ENCODE assay signal across 8 cellular contexts in genomic region chr6:132830236-132830799, GRCh38. TPM values are rescaled to one million over a fixed set of nuclear protein-coding genes. Genes with fewer than 3 reads are reported as not detected.
DNase-seq lines count a peak whose midpoint lies in the region; ATAC-seq and TF ChIP-seq lines count a peak whose summit lies in the region.

No MANE protein-coding gene starts in this region.

- H3K27me3 ChIP-seq in OCI-LY3 (ENCODE audit: low read depth, low read length) (no peaks in the 10 kb centered on the region), fibroblast of lung (ENCODE audit: control insufficient read depth, insufficient read depth, low read length) (no peaks in the 10 kb centered on the region), thyroid gland (no peaks in the 10 kb centered on the region), esophagus squamous epithelium (no peaks in the 10 kb centered on the region)

- H3K27ac Mint-ChIP-seq in T-helper 17 cell = no peak overlapping the region

- H4K20me1 ChIP-seq in OCI-LY3 (ENCODE audit: insufficient read depth, low read length) = no peaks in the 10 kb centered on the region
- no peaks in the 10 kb centered on the region for H4K20me1 ChIP-seq in fibroblast of lung (ENCODE audit: control insufficient read depth, extremely low read depth, insufficient read depth, low read length)

- no peaks in the 10 kb centered on the region for H3K79me2 ChIP-seq in OCI-LY3 (ENCODE audit: low read length)
- H3K79me2 ChIP-seq in fibroblast of lung (ENCODE audit: control insufficient read depth, insufficient read depth, low read length) = no peaks in the 10 kb centered on the region

- H3K4me3 ChIP-seq in AG10803 (ENCODE audit: low read length) = no peak overlapping the region
- no peak overlapping the region for H3K4me3 ChIP-seq in OCI-LY3 (ENCODE audit: low read length)
- H3K4me3 ChIP-seq in fibroblast of lung (replicated peaks in 1 of 4; ENCODE audit: control extremely low read depth in 1 of 4, insufficient read depth in 1 of 4, low read depth in 3 of 4, low read length in 4 of 4) = no peak overlapping the region
- H3K4me3 ChIP-seq in thyroid gland (replicated peaks in 1 of 3) = no peak overlapping the region
- no peak overlapping the region for H3K4me3 ChIP-seq in esophagus squamous epithelium

- H3K9me3 ChIP-seq in OCI-LY3 (ENCODE audit: insufficient read depth, low read length) = no peaks in the 10 kb centered on the region
- no peaks in the 10 kb centered on the region for H3K9me3 ChIP-seq in fibroblast of lung (ENCODE audit: control insufficient read depth, insufficient read depth, low read depth, low read length)
- no peaks in the 10 kb centered on the region for H3K9me3 ChIP-seq in thyroid gland
- no peaks in the 10 kb centered on the region for H3K9me3 ChIP-seq in T-helper 17 cell (ENCODE audit: control insufficient read depth, low read length, poor library complexity, severe bottlenecking)
- no peaks in the 10 kb centered on the region for H3K9me3 ChIP-seq in esophagus squamous epithelium

- peaks cover 3% of the 10 kb centered on the region for H3K36me3 Mint-ChIP-seq in T-helper 17 cell (ENCODE audit: low read depth)

- H3K4me2 ChIP-seq in OCI-LY3 (ENCODE audit: low read length) = no peak overlapping the region
- no peak overlapping the region for H3K4me2 ChIP-seq in fibroblast of lung (ENCODE audit: extremely low read depth, insufficient read depth, low read length)

- no peak overlapping the region for H3K9ac ChIP-seq in OCI-LY3 (ENCODE audit: low read length)
- H3K9ac ChIP-seq in fibroblast of lung (ENCODE audit: insufficient read depth, low read length) = no peak overlapping the region

- H3K4me3 Mint-ChIP-seq in T-helper 17 cell = no peak overlapping the region

- 37 to 41% methylated on average over 3 of the region's 3 CpGs for WGBS in thyroid gland, 2 donors
- WGBS in esophagus squamous epithelium, 2 donors = 39 to 42% methylated on average over 3 of the region's 3 CpGs

- no peak for ATAC-seq in T-helper 17 cell

- intact Hi-C loops in thyroid gland (cut with DNase I) (no loop called here), esophagus squamous epithelium (cut with DNase I) (no loop called here)

- no peak for TF ChIP-seq POLR2A in thyroid gland (IDR thresholded peaks at IDR 0.05)
- TF ChIP-seq POLR2A in esophagus squamous epithelium (IDR thresholded peaks at IDR 0.05) = no peak

- H3K36me3 ChIP-seq in OCI-LY3 (replicated peaks; ENCODE audit: low read depth, low read length) (no peaks in the 10 kb centered on the region), fibroblast of lung (ENCODE audit: control insufficient read depth, insufficient read depth, low read length) (no peaks in the 10 kb centered on the region), thyroid gland (no peaks in the 10 kb centered on the region), esophagus squamous epithelium (no peaks in the 10 kb centered on the region)

- no peak overlapping the region for H3K27ac ChIP-seq in OCI-LY3 (ENCODE audit: low read length)
- no peak overlapping the region for H3K27ac ChIP-seq in fibroblast of lung (ENCODE audit: insufficient read depth, low read length)
- no peak overlapping the region for H3K27ac ChIP-seq in thyroid gland
- no peak overlapping the region for H3K27ac ChIP-seq in esophagus squamous epithelium

- H3K4me1 ChIP-seq in OCI-LY3 (ENCODE audit: low read length) = no peaks in the 10 kb centered on the region
- H3K4me1 ChIP-seq in fibroblast of lung (ENCODE audit: control insufficient read depth, extremely low read depth, insufficient read depth, low read length) = no peaks in the 10 kb centered on the region
- no peaks in the 10 kb centered on the region for H3K4me1 ChIP-seq in thyroid gland
- no peaks in the 10 kb centered on the region for H3K4me1 ChIP-seq in esophagus squamous epithelium

- DNase-seq in AG10803 (ENCODE audit: low read depth) (peak; percentile 38), HCEC 1CT (peak; percentile 58), fibroblast of lung (ENCODE audit: low read depth in 2 of 2) (peak; percentile 25 to 72), thyroid gland (peak in 1 of 2 donors; percentile 7), GOT3 (lab: John Stamatoyannopoulos, UW) (no peak), T-helper 17 cell (no peak), esophagus squamous epithelium (lab: John Stamatoyannopoulos, UW) (no peak)

- H2AFZ ChIP-seq in OCI-LY3 (ENCODE audit: low read depth, low read length) (no peak overlapping the region), fibroblast of lung (ENCODE audit: low read length) (no peak overlapping the region)

- no peaks in the 10 kb centered on the region for H3K27me3 Mint-ChIP-seq in T-helper 17 cell

- peak; percentile 69 for TF ChIP-seq CTCF in AG10803 (conservative IDR thresholded peaks at IDR 0.05; ENCODE audit: low read length)
- TF ChIP-seq CTCF in OCI-LY3 (IDR thresholded peaks at IDR 0.05; ENCODE audit: low read depth, low read length) = peak; percentile 74
- TF ChIP-seq CTCF in fibroblast of lung (conservative IDR thresholded peaks at IDR 0.05 in 1 of 2, IDR thresholded peaks at IDR 0.05 in 1 of 2; ENCODE audit: low read depth in 1 of 2, low read length in 2 of 2) = peak; percentile 55 to 67
- peak in 4 of 6 experiments; percentile 33 to 68 (median 62) for TF ChIP-seq CTCF in thyroid gland (IDR thresholded peaks at IDR 0.05)
- peak in 3 of 6 experiments; percentile 18 to 36 (median 27) for TF ChIP-seq CTCF in esophagus squamous epithelium (IDR thresholded peaks at IDR 0.05)

- no peaks in the 10 kb centered on the region for H3K4me1 Mint-ChIP-seq in T-helper 17 cell

RNA-seq across cellular contexts. Expression of gene RPS12, which starts 15.9 kb away (rescaled TPM):
- 1,467 and 1,811 TPM in 2 replicates for total RNA-seq in fibroblast of lung
- 3,327 and 3,609 TPM in 2 replicates for polyA plus RNA-seq in fibroblast of lung
- 3,229 and 3,256 TPM in 2 replicates for polyA plus RNA-seq in fibroblast of lung (2012)
- polyA minus RNA-seq in fibroblast of lung (ENCODE audit: low replicate concordance) = 1,163 and 1,270 TPM in 2 replicates
- 1,000 to 10,000 TPM in 3 of 4 donors, 100 to 1,000 TPM in 1; 790 to 1,916 (median 1,660) TPM for total RNA-seq in thyroid gland
- total RNA-seq in T-helper 17 cell = 1,000 to 10,000 TPM; 2,264 to 2,344 TPM
- 1,000 to 10,000 TPM in 3 of 4 donors, 100 to 1,000 TPM in 1; 520 to 3,256 (median 2,293) TPM for total RNA-seq in esophagus squamous epithelium

RNA-seq across cellular contexts. Expression of gene SLC18B1, which starts 31.9 kb away (rescaled TPM):
- total RNA-seq in fibroblast of lung (7.2 and 8.1 TPM in 2 replicates), thyroid gland (10 to 100 TPM; 18.0 to 25.8 (median 23.5) TPM), T-helper 17 cell (1 to 10 TPM; 8.6 to 9.1 TPM), esophagus squamous epithelium (10 to 100 TPM; 11.2 to 28.7 (median 16.8) TPM)
- 4.9 and 5.9 TPM in 2 replicates for polyA plus RNA-seq in fibroblast of lung
- polyA plus RNA-seq in fibroblast of lung (2012) = 2.9 and 3.0 TPM in 2 replicates
- 1.4 TPM in 2 replicates for polyA minus RNA-seq in fibroblast of lung (ENCODE audit: low replicate concordance)

Comparison
In these comparisons a context has a peak if more than half of its experiments do, and no peak if none do; other contexts are left out.
1. DNase-seq: peak in AG10803 (single experiment), HCEC 1CT (single experiment) and fibroblast of lung (2 of 2); none in GOT3 (single experiment), T-helper 17 cell (0 of 3) and esophagus squamous epithelium (single experiment).